14 cellular contexts compared by ENCODE assay signal in the genomic region with DNA sequence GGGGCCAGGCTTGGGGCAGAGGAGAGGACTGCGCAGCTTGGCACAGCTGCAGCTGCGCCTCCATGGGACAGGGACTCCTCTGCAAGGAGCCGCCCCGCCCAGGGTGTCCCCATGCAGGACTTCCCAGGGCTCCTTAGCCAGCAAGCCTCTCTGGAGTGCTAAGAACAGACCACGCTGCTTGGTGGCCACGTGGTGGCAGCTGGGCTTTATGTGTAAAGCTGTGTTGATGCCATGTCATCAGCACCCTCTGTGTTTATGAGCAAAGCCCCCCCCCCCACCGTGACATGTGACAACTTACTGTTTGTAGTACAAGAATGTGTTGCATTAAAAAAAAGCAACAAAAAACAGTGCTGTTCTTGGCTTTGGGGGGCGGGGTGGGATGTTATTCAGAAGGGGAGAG. TPM values are rescaled to one million over a fixed set of nuclear protein-coding genes. Genes with fewer than 3 reads are reported as not detected.
"Had no signal": no experiment of that assay in that cellular context is flagged by ENCODE, and none has a peak within 500 bp of the region (broad histone marks: within the 10 kb centered on the region; RNA-seq: fewer than 3 reads in every experiment).

No MANE protein-coding gene starts in this region.

- H3K27me3 ChIP-seq: neutrophil had no signal

- H3K27ac ChIP-seq: esophagus squamous epithelium, neutrophil had no signal

- DNase-seq: activated effector memory CD4-positive, alpha-beta T cell treated with Interleukin-2 at 50 U/mL for 16 hours; activated naive CD8-positive, alpha-beta T cell treated with anti-CD3 and anti-CD28 coated beads for 36 hours; aorta; esophagus squamous epithelium; foreskin fibroblast; left cardiac atrium; naive thymus-derived CD4-positive, alpha-beta T cell; small intestine; T-helper 17 cell; trophoblast cell had no signal

- H3K4me1 ChIP-seq: esophagus squamous epithelium had no signal

- H3K9me3 ChIP-seq: esophagus squamous epithelium, neutrophil had no signal

- H3K4me3 ChIP-seq: esophagus squamous epithelium had no signal

- H3K36me3 ChIP-seq: esophagus squamous epithelium, neutrophil had no signal

RNA-seq across cellular contexts. Expression of a gene that starts 40.2 kb away (rescaled TPM):
- total RNA-seq: activated naive CD8-positive, alpha-beta T cell treated with anti-CD3 and anti-CD28 coated beads for 36 hours; bronchial epithelial cell; esophagus squamous epithelium; lung microvascular endothelial cell; mononuclear cell; naive thymus-derived CD4-positive, alpha-beta T cell; T-helper 17 cell had no signal
- polyA plus RNA-seq: naive thymus-derived CD4-positive, alpha-beta T cell had no signal
